19 cellular contexts compared by ENCODE assay signal in the genomic region with DNA sequence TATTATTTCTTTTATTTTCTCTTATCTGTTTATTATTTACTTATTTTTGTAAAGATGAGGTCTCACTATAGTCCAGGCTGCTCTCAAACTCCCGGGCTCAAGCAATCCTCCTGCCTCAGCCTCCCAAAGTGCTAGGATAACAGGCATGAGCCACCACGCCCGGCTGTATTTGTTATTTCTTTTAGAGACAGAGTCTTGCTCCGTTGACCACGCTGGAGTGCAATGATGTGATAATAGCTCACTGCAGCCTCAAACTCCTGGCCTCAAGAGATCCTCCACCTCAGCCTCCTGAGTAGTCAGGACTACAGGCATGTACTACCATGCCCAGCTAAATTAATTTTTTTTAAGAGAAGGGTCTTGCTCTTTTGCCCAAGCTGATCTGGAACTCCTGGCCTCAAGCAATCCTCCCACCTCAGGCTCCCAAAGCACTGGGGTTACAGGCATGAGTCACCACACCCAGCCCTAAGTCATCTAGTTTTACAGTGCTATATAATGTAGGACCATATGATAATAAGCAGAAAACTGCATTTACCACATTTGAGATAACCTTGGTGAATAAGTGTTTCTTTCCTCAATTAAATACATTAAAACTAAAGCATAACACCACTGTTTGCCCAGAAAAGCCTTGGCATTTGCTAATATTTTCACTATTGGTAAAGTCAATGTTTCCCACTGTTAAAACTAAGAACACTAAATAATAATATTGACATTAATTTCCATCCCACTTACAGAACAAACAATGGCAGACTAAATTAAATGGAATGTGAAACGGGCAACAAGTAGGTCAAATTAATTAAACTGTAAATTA.
A peak's percentile ranks its signal among the peaks of the same experiment; 100 is the strongest.
DNase-seq lines count a peak whose midpoint lies in the region; ATAC-seq, FAIRE-seq and TF ChIP-seq lines count a peak whose summit lies in the region.
"Had no signal": no experiment of that assay in that cellular context is flagged by ENCODE, and none has a peak within 500 bp of the region (broad histone marks: within the 10 kb centered on the region; RNA-seq: fewer than 3 reads in every experiment).

No MANE protein-coding gene starts in this region.

- CTCF ChIA-PET in activated CD4-positive, alpha-beta memory T cell treated with anti-CD3 and anti-CD28 coated beads for 36 hours (lab: Charles Lee), result interaction anchor here (0.6 to 1.7 kb wide), 2 partner anchors 13 to 375 kb away, joined by 3 read pairs; no protein-coding TSS in a partner anchor
- CTCF ChIA-PET in activated CD4-positive, alpha-beta memory T cell treated with anti-CD3 and anti-CD28 coated beads, Interleukin-2, amount 10 ng/mL, durations not matched to agents 7 days and 5 days (lab: Charles Lee), result interaction anchor here (0.6 kb wide), 1 partner anchor 124 kb away, joined by 6 read pairs; no protein-coding TSS in a partner anchor

- ATAC-seq in right lobe of liver (no peak), GM18868 (IDR thresholded peaks at IDR 0.05; ENCODE audit: unreplicated experiment) (no peak)
- ATAC-seq: CD8-positive, alpha-beta T cell had no signal

- no peak overlapping the region for H3K4me2 ChIP-seq in astrocyte (ENCODE audit: low read length)

- H3K4me1 ChIP-seq in astrocyte (ENCODE audit: insufficient read depth, low read length) (no peaks in the 10 kb centered on the region), right lobe of liver (peaks cover 0 to 12% (median 0%) of the 10 kb centered on the region in 4 donors)
- H3K4me1 ChIP-seq: SJSA1, uterus had no signal

- intact Hi-C loops in activated CD4-positive, alpha-beta memory T cell treated with anti-CD3 and anti-CD28 coated beads for 36 hours (cut with micrococcal nuclease), result no loop called here
- intact Hi-C loops in right lobe of liver (cut with DNase I), result no loop called here

- H3K9me3 ChIP-seq in MG63 (no peaks in the 10 kb centered on the region), astrocyte (ENCODE audit: insufficient read depth, low read depth, low read length) (no peaks in the 10 kb centered on the region), right lobe of liver (no peaks in the 10 kb centered on the region)
- H3K9me3 ChIP-seq: SJSA1, stomach, uterus had no signal

- no peak for TF ChIP-seq POLR2A in right lobe of liver (IDR thresholded peaks at IDR 0.05)

- H3K4me1 Mint-ChIP-seq in activated CD4-positive, alpha-beta memory T cell treated with anti-CD3 and anti-CD28 coated beads for 36 hours (ENCODE audit: low read depth), result peaks cover 27% of the 10 kb centered on the region
- peaks cover 3% of the 10 kb centered on the region for H3K4me1 Mint-ChIP-seq in activated CD4-positive, alpha-beta memory T cell treated with anti-CD3 and anti-CD28 coated beads, Interleukin-2, amount 10 ng/mL, durations not matched to agents 7 days and 5 days
- H3K4me1 Mint-ChIP-seq in astrocyte (ENCODE audit: low read depth, unreplicated experiment), result peaks cover 4% of the 10 kb centered on the region

- no peak overlapping the region for H3K4me3 Mint-ChIP-seq in activated CD4-positive, alpha-beta memory T cell treated with anti-CD3 and anti-CD28 coated beads for 36 hours
- H3K4me3 Mint-ChIP-seq in activated CD4-positive, alpha-beta memory T cell treated with anti-CD3 and anti-CD28 coated beads, Interleukin-2, amount 10 ng/mL, durations not matched to agents 7 days and 5 days, result no peak overlapping the region
- no peak overlapping the region for H3K4me3 Mint-ChIP-seq in astrocyte (ENCODE audit: unreplicated experiment)
- H3K4me3 Mint-ChIP-seq: CD8-positive, alpha-beta T cell had no signal

- WGBS in right lobe of liver (ENCODE audit: insufficient coverage, low coverage, low lambda C conversion rate, missing lambda C conversion rate), result 84% methylated on average over 6 of the region's 6 CpGs

- no peaks in the 10 kb centered on the region for H3K36me3 ChIP-seq in MG63
- no peaks in the 10 kb centered on the region for H3K36me3 ChIP-seq in astrocyte (ENCODE audit: insufficient read depth, low read length)
- no peaks in the 10 kb centered on the region for H3K36me3 ChIP-seq in right lobe of liver
- H3K36me3 ChIP-seq: SJSA1, stomach, uterus had no signal

- no peaks in the 10 kb centered on the region for H3K27me3 Mint-ChIP-seq in activated CD4-positive, alpha-beta memory T cell treated with anti-CD3 and anti-CD28 coated beads for 36 hours
- no peaks in the 10 kb centered on the region for H3K27me3 Mint-ChIP-seq in activated CD4-positive, alpha-beta memory T cell treated with anti-CD3 and anti-CD28 coated beads, Interleukin-2, amount 10 ng/mL, durations not matched to agents 7 days and 5 days
- H3K27me3 Mint-ChIP-seq in astrocyte (ENCODE audit: low read depth, unreplicated experiment), result no peaks in the 10 kb centered on the region

- H2AFZ ChIP-seq in astrocyte (ENCODE audit: low read depth, low read length), result no peak overlapping the region

- peak; percentile 29 for DNase-seq in activated CD4-positive, alpha-beta memory T cell treated with anti-CD3 and anti-CD28 coated beads for 36 hours
- DNase-seq in activated CD4-positive, alpha-beta memory T cell treated with anti-CD3 and anti-CD28 coated beads, Interleukin-2, amount 10 ng/mL, durations not matched to agents 7 days and 5 days, result no peak
- DNase-seq in MG63 (peak; percentile 23), astrocyte (ENCODE audit: low read depth) (no peak), renal cortical epithelial cell (ENCODE audit: low read depth) (peak; percentile 32), right lobe of liver (no peak)
- no peak for DNase-seq in effector CD4-positive, alpha-beta T cell
- DNase-seq: activated CD4-positive, alpha-beta T cell treated with anti-CD3 and anti-CD28 coated beads, Interleukin-2, amount 50 U/mL, for 4 hours; amniotic stem cell; cerebellar nuclear complex; DND-41; NCI-H1694; NCI-H345; stomach; uterus had no signal

- H3K4me3 ChIP-seq in MG63, result no peak overlapping the region
- H3K4me3 ChIP-seq in astrocyte (ENCODE audit: insufficient read depth, low read depth, low read length), result no peak overlapping the region
- H3K4me3 ChIP-seq in right lobe of liver, result no peak overlapping the region
- H3K4me3 ChIP-seq: SJSA1, skin epidermis, stomach, uterus had no signal

- no peaks in the 10 kb centered on the region for H3K9me3 Mint-ChIP-seq in activated CD4-positive, alpha-beta memory T cell treated with anti-CD3 and anti-CD28 coated beads for 36 hours
- no peaks in the 10 kb centered on the region for H3K9me3 Mint-ChIP-seq in activated CD4-positive, alpha-beta memory T cell treated with anti-CD3 and anti-CD28 coated beads, Interleukin-2, amount 10 ng/mL, durations not matched to agents 7 days and 5 days
- H3K9me3 Mint-ChIP-seq in astrocyte (ENCODE audit: unreplicated experiment), result peaks cover 2% of the 10 kb centered on the region
- H3K9me3 Mint-ChIP-seq: CD8-positive, alpha-beta T cell had no signal

- peaks cover 20% of the 10 kb centered on the region for H4K20me1 ChIP-seq in astrocyte (ENCODE audit: insufficient read depth, low read length)

- no peak for FAIRE-seq in astrocyte (lab: Jason Lieb, UNC)

- POLR2A ChIA-PET in activated CD4-positive, alpha-beta memory T cell treated with anti-CD3 and anti-CD28 coated beads for 36 hours (lab: Charles Lee), result interaction anchor here (0.7 to 1.1 kb wide), 2 partner anchors 15 to 50 kb away, joined by 3 read pairs; no protein-coding TSS in a partner anchor
- POLR2A ChIA-PET in activated CD4-positive, alpha-beta memory T cell treated with anti-CD3 and anti-CD28 coated beads, Interleukin-2, amount 10 ng/mL, durations not matched to agents 7 days and 5 days (lab: Charles Lee), result no interaction called here

- no peak for TF ChIP-seq CTCF in astrocyte (IDR thresholded peaks at IDR 0.05; ENCODE audit: insufficient read depth, low read depth, low read length)
- TF ChIP-seq CTCF in right lobe of liver (IDR thresholded peaks at IDR 0.05), result no peak

- peaks cover 5% of the 10 kb centered on the region for H3K79me2 ChIP-seq in astrocyte (ENCODE audit: insufficient read depth, low read length)

- H3K9ac ChIP-seq in astrocyte (ENCODE audit: low read length), result no peak overlapping the region

- H3K27me3 ChIP-seq in MG63 (no peaks in the 10 kb centered on the region), astrocyte (ENCODE audit: insufficient read depth, low read length) (no peaks in the 10 kb centered on the region), right lobe of liver (no peaks in the 10 kb centered on the region)
- H3K27me3 ChIP-seq: SJSA1, stomach, uterus had no signal

- no peak overlapping the region for H3K27ac Mint-ChIP-seq in activated CD4-positive, alpha-beta memory T cell treated with anti-CD3 and anti-CD28 coated beads for 36 hours
- H3K27ac Mint-ChIP-seq in activated CD4-positive, alpha-beta memory T cell treated with anti-CD3 and anti-CD28 coated beads, Interleukin-2, amount 10 ng/mL, durations not matched to agents 7 days and 5 days, result no peak overlapping the region
- H3K27ac Mint-ChIP-seq in astrocyte (ENCODE audit: unreplicated experiment), result peak overlapping the region; percentile 66
- H3K27ac Mint-ChIP-seq: CD8-positive, alpha-beta T cell had no signal

- peaks cover 1% of the 10 kb centered on the region for H3K36me3 Mint-ChIP-seq in activated CD4-positive, alpha-beta memory T cell treated with anti-CD3 and anti-CD28 coated beads for 36 hours
- H3K36me3 Mint-ChIP-seq in activated CD4-positive, alpha-beta memory T cell treated with anti-CD3 and anti-CD28 coated beads, Interleukin-2, amount 10 ng/mL, durations not matched to agents 7 days and 5 days (ENCODE audit: low read depth), result no peaks in the 10 kb centered on the region
- no peaks in the 10 kb centered on the region for H3K36me3 Mint-ChIP-seq in astrocyte (ENCODE audit: low read depth, unreplicated experiment)

- no peak overlapping the region for H3K27ac ChIP-seq in astrocyte (ENCODE audit: low read depth, low read length)
- no peak overlapping the region for H3K27ac ChIP-seq in right lobe of liver
- H3K27ac ChIP-seq: SJSA1, stomach, uterus had no signal

Comparison
In these comparisons a context has a peak if more than half of its experiments do, and no peak if none do; other contexts are left out.
1. DNase-seq: peak in activated CD4-positive, alpha-beta memory T cell treated with anti-CD3 and anti-CD28 coated beads for 36 hours (single experiment), MG63 (single experiment) and renal cortical epithelial cell (single experiment); none in activated CD4-positive, alpha-beta memory T cell treated with anti-CD3 and anti-CD28 coated beads, Interleukin-2, amount 10 ng/mL, durations not matched to agents 7 days and 5 days (single experiment), astrocyte (single experiment), right lobe of liver (0 of 3) and effector CD4-positive, alpha-beta T cell (single experiment).